ENCODE assay signal across 15 cellular contexts in the genomic region with DNA sequence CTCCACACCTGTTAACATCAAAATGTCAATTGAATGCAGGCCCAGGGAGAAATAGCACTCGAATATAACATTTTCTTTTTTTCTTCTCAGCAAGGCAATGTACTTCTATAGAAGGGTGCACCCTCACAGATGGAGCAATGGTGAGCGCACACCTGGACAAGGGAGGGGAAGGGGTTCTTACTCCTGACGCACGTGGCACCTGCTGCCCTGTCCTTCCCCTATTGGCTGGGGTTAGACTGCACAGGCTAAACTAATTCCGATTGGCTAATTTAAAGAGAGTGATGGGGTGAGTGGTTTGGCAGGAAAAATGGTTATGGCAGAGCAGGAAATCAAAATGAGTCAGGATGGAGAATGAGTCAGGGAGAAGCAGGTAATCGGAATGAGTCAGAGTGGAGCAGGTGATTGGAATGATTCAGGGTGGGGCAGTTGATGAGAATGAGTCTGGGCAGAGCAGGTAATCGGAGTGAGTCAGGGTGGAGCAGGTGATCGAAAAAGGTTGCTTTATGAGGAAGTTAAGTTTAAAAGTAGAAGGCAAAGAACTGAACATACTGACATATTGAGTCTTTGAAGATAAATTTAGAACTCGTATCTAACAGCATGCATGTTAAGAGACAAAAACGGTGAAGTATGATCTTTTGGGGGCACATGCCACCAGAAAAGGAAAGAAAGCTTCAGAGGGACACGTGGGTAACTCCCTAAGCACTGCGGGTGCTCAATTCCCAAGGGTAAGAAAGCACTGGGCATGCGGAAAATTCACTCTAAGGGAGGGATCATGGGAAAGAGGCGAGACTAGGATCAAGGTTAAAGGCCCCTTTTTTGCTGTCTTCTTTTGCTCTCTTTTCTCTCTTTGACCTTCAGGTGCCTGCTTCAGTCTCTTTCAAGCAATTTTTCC.
DNase-seq lines count a peak whose midpoint lies in the region; ATAC-seq, FAIRE-seq and TF ChIP-seq lines count a peak whose summit lies in the region.
"Had no signal": no experiment of that assay in that cellular context is flagged by ENCODE, and none has a peak within 500 bp of the region (broad histone marks: within the 10 kb centered on the region; RNA-seq: fewer than 3 reads in every experiment).

No MANE protein-coding gene starts in this region.

- no peak overlapping the region for H3K4me2 ChIP-seq in neural progenitor cell

- H3K27me3 ChIP-seq in duodenal mucosa (ENCODE audit: control insufficient read depth in 1 of 2, insufficient read depth in 2 of 2, low read length in 2 of 2) (no peaks in the 10 kb centered on the region), pancreas (no peaks in the 10 kb centered on the region), neural progenitor cell (no peaks in the 10 kb centered on the region)

- H3K9me3 ChIP-seq in duodenal mucosa (ENCODE audit: control insufficient read depth in 1 of 2, low read length in 2 of 2), result peaks cover 0 to 5% of the 10 kb centered on the region in 2 donors
- H3K9me3 ChIP-seq in pancreas, result no peaks in the 10 kb centered on the region
- H3K9me3 ChIP-seq in neural progenitor cell (ENCODE audit: low read depth), result no peaks in the 10 kb centered on the region

- H3K4me3 ChIP-seq in duodenal mucosa (ENCODE audit: low read depth in 1 of 2, low read length in 2 of 2) (peak overlapping the region; percentile 26 to 34), pancreas (no peak overlapping the region), neural progenitor cell (no peak overlapping the region)

- peaks cover 3% of the 10 kb centered on the region for H3K27me3 Mint-ChIP-seq in neural progenitor cell (ENCODE audit: insufficient read depth, low read depth)

- H3K36me3 Mint-ChIP-seq in neural progenitor cell, result no peaks in the 10 kb centered on the region
- H3K36me3 Mint-ChIP-seq: activated naive CD8-positive, alpha-beta T cell treated with anti-CD3 and anti-CD28 coated beads for 36 hours had no signal

- no peaks in the 10 kb centered on the region for H3K4me1 Mint-ChIP-seq in neural progenitor cell
- H3K4me1 Mint-ChIP-seq: activated naive CD8-positive, alpha-beta T cell treated with anti-CD3 and anti-CD28 coated beads for 36 hours; nephron had no signal

- ATAC-seq in pancreas, result peak in 3 of 4 donors; percentile 58 to 78 (median 64)
- ATAC-seq: Right ventricle myocardium inferior had no signal

- no peak overlapping the region for H3K27ac Mint-ChIP-seq in neural progenitor cell
- H3K27ac Mint-ChIP-seq: activated naive CD8-positive, alpha-beta T cell treated with anti-CD3 and anti-CD28 coated beads for 36 hours had no signal

- WGBS in pancreas, 2 donors, result 77 to 79% methylated on average over 14 of the region's 14 CpGs

- H3K27ac ChIP-seq in duodenal mucosa (ENCODE audit: low read depth, low read length), result peak overlapping the region; percentile 68
- H3K27ac ChIP-seq in pancreas, result peak overlapping the region in 2 of 4 donors; percentile 28 to 40
- H3K27ac ChIP-seq in neural progenitor cell, result no peak overlapping the region

- H3K36me3 ChIP-seq in duodenal mucosa (ENCODE audit: control insufficient read depth in 1 of 2, insufficient read depth in 2 of 2, low read length in 2 of 2), result no peaks in the 10 kb centered on the region
- H3K36me3 ChIP-seq in pancreas, result no peaks in the 10 kb centered on the region
- H3K36me3 ChIP-seq in neural progenitor cell, result no peaks in the 10 kb centered on the region

- peaks cover 5 to 9% of the 10 kb centered on the region in 2 donors for H3K4me1 ChIP-seq in duodenal mucosa (ENCODE audit: control insufficient read depth in 1 of 2, insufficient read depth in 2 of 2, low read length in 2 of 2)
- H3K4me1 ChIP-seq in pancreas, result no peaks in the 10 kb centered on the region
- no peaks in the 10 kb centered on the region for H3K4me1 ChIP-seq in neural progenitor cell

- H3K9ac ChIP-seq in duodenal mucosa (ENCODE audit: low read depth in 1 of 2, low read length in 2 of 2) (no peak overlapping the region), neural progenitor cell (no peak overlapping the region)

- no peaks in the 10 kb centered on the region for H3F3A ChIP-seq in neural progenitor cell (ENCODE audit: low read depth)

- no peak for FAIRE-seq in pancreas (lab: Jason Lieb, UNC)
- FAIRE-seq: D721Med had no signal

- no peak overlapping the region for H3K4me3 Mint-ChIP-seq in neural progenitor cell
- H3K4me3 Mint-ChIP-seq: activated naive CD8-positive, alpha-beta T cell treated with anti-CD3 and anti-CD28 coated beads for 36 hours; nephron had no signal

- no peaks in the 10 kb centered on the region for H4K20me1 ChIP-seq in neural progenitor cell (ENCODE audit: low read depth)

- peak; percentile 17 for DNase-seq in DMS53 treated with DMSO at 0.1 percent for 48 hours (lab: John Stamatoyannopoulos, UW; ENCODE audit: unreplicated experiment)
- DNase-seq in M059J (ENCODE audit: low read depth), result peak; percentile 72
- DNase-seq in pancreas, result peak in 2 of 6 donors; percentile 13 to 26
- no peak for DNase-seq in neural progenitor cell (ENCODE audit: low spot score)
- no peak for DNase-seq in iPS-NIHi11 (ENCODE audit: low spot score)
- DNase-seq in HK-2 (ENCODE audit: unreplicated experiment), result no peak
- DNase-seq in GM03348 (ENCODE audit: low spot score), result no peak
- DNase-seq: activated CD4-positive, CD25-positive, alpha-beta regulatory T cell treated with anti-CD3 and anti-CD28 coated beads, Interleukin-2, amount 50 U/mL, for 72 hours; activated naive CD8-positive, alpha-beta T cell treated with anti-CD3 and anti-CD28 coated beads for 36 hours; effector memory CD4-positive, alpha-beta T cell; NCI-H2081 treated with DMSO at 0.1 percent for 48 hours had no signal

- intact Hi-C loops in pancreas (cut with DNase I), result no loop called here

- no peaks in the 10 kb centered on the region for H3K79me2 ChIP-seq in neural progenitor cell (ENCODE audit: low read depth)

- H3K9me3 Mint-ChIP-seq in neural progenitor cell, result no peaks in the 10 kb centered on the region
- H3K9me3 Mint-ChIP-seq: nephron had no signal

- TF ChIP-seq CTCF in pancreas (IDR thresholded peaks at IDR 0.05) (no peak), neural progenitor cell (IDR thresholded peaks at IDR 0.05) (no peak)

- H2AFZ ChIP-seq in neural progenitor cell (replicated peaks), result no peak overlapping the region

Comparison
In these comparisons a context has a peak if more than half of its experiments do, and no peak if none do; other contexts are left out.
1. DNase-seq: peak in DMS53 treated with DMSO at 0.1 percent for 48 hours (single experiment) and M059J (single experiment); none in neural progenitor cell (single experiment), iPS-NIHi11 (single experiment), HK-2 (single experiment) and GM03348 (single experiment).
2. H3K4me3 ChIP-seq: peak in duodenal mucosa (2 of 2); none in pancreas (0 of 4) and neural progenitor cell (single experiment).